Comparison of ENCODE assay signal across 1 cellular context in the genomic region with DNA sequence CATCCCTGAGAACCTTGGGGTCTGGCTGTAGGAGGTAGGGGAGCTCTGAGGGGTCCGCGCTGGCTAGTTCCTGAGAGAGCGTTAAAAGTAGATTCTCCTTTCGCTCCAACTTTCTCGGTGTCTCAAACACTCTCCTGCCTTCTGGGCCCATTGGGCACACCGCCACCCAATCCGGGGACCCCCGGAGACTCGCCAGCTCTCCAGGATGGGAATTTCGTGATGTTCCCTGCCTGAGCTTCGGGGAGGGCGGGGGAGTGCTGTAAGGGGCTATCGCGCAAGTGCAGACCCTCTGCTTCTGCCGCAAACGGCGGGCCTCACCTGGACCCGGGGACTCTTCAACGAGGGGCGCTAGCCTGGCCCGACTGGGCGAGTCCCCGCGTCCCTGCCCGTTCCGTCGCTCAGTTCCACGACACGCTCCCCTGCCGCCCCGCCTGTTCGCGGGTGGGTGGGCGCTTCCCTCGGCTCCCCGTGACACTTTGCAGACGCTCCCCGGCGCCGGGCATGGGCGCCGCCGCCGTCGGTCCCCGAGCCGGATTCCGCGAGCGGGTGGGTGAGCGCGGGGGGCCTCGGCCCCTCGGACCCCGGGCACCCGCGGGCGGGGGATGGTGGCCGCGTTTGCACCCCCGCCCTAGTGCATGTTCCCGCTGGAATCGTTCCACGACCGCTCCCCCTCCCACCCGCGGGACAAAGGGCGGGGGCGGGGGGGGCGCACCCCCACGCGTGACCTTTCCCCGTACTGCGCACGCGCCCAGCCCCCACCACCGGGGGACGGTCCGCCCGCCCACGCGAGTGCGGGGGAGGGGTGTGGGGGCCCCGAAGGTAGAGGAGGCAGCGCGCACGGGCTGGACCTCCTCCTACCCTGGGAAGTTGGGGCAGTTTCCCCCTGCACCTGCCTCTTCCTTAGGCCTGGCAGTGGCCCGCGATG.
TF ChIP-seq lines count a peak whose summit lies in the region.

A gene (plus strand): TSS at position 481 of the 925 bp plus-strand sequence. CDS start 835 bp downstream, outside the sequence.

TF ChIP-seq in HEK293, 187 proteins besides CTCF, POLR2A, EP300 and RAD21 (continued from another document):
- TF ChIP-seq ZNF660 (tag by site-specific recombination; IDR thresholded peaks at IDR 0.05) (peak; percentile 84; the same call in 1 of the 2 replicates), GLI4 (tag by site-specific recombination; IDR thresholded peaks at IDR 0.05) (no peak)
